ENCODE assay signal across 8 cellular contexts in genomic region chr7:726854-727103, GRCh38. TPM values are rescaled to one million over a fixed set of nuclear protein-coding genes. Genes with fewer than 3 reads are reported as not detected.
A peak's percentile ranks its signal among the peaks of the same experiment; 100 is the strongest.
DNase-seq lines count a peak whose midpoint lies in the region; ATAC-seq, FAIRE-seq and TF ChIP-seq lines count a peak whose summit lies in the region.

No MANE protein-coding gene starts in this region.

- peak overlapping the region in 1 of 2 donors; percentile 48 for H3K4me3 ChIP-seq in CD4-positive, alpha-beta memory T cell (ENCODE audit: low read length in 2 of 2)
- H3K4me3 ChIP-seq in HFF-Myc (replicated peaks; ENCODE audit: low read depth, low read length): peak overlapping the region; percentile 66
- peak overlapping the region; percentile 48 to 68 (median 65) for H3K4me3 ChIP-seq in keratinocyte (ENCODE audit: control insufficient read depth in 2 of 3, extremely low read depth in 1 of 3, insufficient read depth in 2 of 3, low read depth in 1 of 3, low read length in 3 of 3)
- H3K4me3 ChIP-seq in urinary bladder (ENCODE audit: low read depth, low read length): peak overlapping the region; percentile 99

- FAIRE-seq in keratinocyte (lab: Jason Lieb, UNC): no peak

- DNase-seq in CD4-positive, alpha-beta memory T cell: no peak
- no peak for DNase-seq in HFF-Myc (ENCODE audit: extremely low read depth, low read depth)
- no peak for DNase-seq in activated B cell treated with CpG ODN at 0.5 μM for 24 hours
- DNase-seq in keratinocyte (ENCODE audit: low read depth, low spot score): no peak
- no peak for DNase-seq in central memory CD4-positive, alpha-beta T cell
- no peak for DNase-seq in activated T-cell treated with anti-CD3 and anti-CD28 coated beads, Interleukin-2, amount 50 U/mL, for 24 hours

- CTCF ChIA-PET in CD4-positive, alpha-beta memory T cell (lab: Charles Lee; ENCODE audit: partially characterized antibody): no interaction called here
- CTCF ChIA-PET in activated B cell treated with CpG ODN at 0.5 μM for 24 hours (lab: Charles Lee): no interaction called here

- peaks cover 2% of the 10 kb centered on the region for H4K20me1 ChIP-seq in keratinocyte (ENCODE audit: control insufficient read depth, extremely low read depth, insufficient read depth, low read length)

- H3K36me3 ChIP-seq in CD4-positive, alpha-beta memory T cell (ENCODE audit: insufficient read depth, low read length): peaks cover 6% of the 10 kb centered on the region
- H3K36me3 ChIP-seq in keratinocyte (ENCODE audit: control insufficient read depth in 2 of 2, extremely low read depth in 1 of 2, insufficient read depth in 2 of 2, low read length in 2 of 2) (peaks cover 10 to 19% of the 10 kb centered on the region in 2 experiments), urinary bladder (ENCODE audit: insufficient read depth) (no peaks in the 10 kb centered on the region)

- peaks cover 0 to 6% (median 0%) of the 10 kb centered on the region in 8 donors for H3K9me3 Mint-ChIP-seq in CD4-positive, alpha-beta memory T cell
- H3K9me3 Mint-ChIP-seq in activated B cell treated with CpG ODN at 0.5 μM for 24 hours: peaks cover 1% of the 10 kb centered on the region
- peaks cover 8% of the 10 kb centered on the region for H3K9me3 Mint-ChIP-seq in activated T-cell treated with anti-CD3 and anti-CD28 coated beads, Interleukin-2, amount 50 U/mL, for 24 hours

- H3K4me3 Mint-ChIP-seq in CD4-positive, alpha-beta memory T cell: no peak overlapping the region
- H3K4me3 Mint-ChIP-seq in activated B cell treated with CpG ODN at 0.5 μM for 24 hours: no peak overlapping the region
- no peak overlapping the region for H3K4me3 Mint-ChIP-seq in activated T-cell treated with anti-CD3 and anti-CD28 coated beads, Interleukin-2, amount 50 U/mL, for 24 hours

- peak overlapping the region; percentile 62 for H3K27ac ChIP-seq in CD4-positive, alpha-beta memory T cell (ENCODE audit: low read depth, low read length)
- H3K27ac ChIP-seq in keratinocyte (ENCODE audit: control insufficient read depth, insufficient read depth, low read length) (no peak overlapping the region), urinary bladder (ENCODE audit: low read depth) (no peak overlapping the region)

- ATAC-seq in activated B cell treated with CpG ODN at 0.5 μM for 24 hours (ENCODE audit: low read depth): peak; percentile 32
- no peak for ATAC-seq in GM18519 (IDR thresholded peaks at IDR 0.05; ENCODE audit: low FRiP score, unreplicated experiment)

- POLR2A ChIA-PET in CD4-positive, alpha-beta memory T cell (lab: Charles Lee; ENCODE audit: partially characterized antibody): interaction anchor here (0.7 to 2.3 kb wide), 4 partner anchors 8 to 122 kb away, joined by 3 to 8 read pairs (median 3); no protein-coding TSS in a partner anchor
- POLR2A ChIA-PET in activated B cell treated with CpG ODN at 0.5 μM for 24 hours (lab: Charles Lee): interaction anchor here (0.6 to 2.0 kb wide), 3 partner anchors 23 to 125 kb away, joined by 4 to 6 read pairs (median 5); no protein-coding TSS in a partner anchor

- intact Hi-C loops in CD4-positive, alpha-beta memory T cell (cut with micrococcal nuclease): loop anchor here (1.0 to 5.0 kb wide), 4 partner anchors 109 to 578 kb away; partner anchors contain the start of gene GET4
- intact Hi-C loops in activated B cell treated with CpG ODN at 0.5 μM for 24 hours (cut with micrococcal nuclease): loop anchor here (1.0 to 5.0 kb wide), 6 partner anchors 86 to 404 kb away; partner anchors contain the start of gene GET4

- H3K27me3 ChIP-seq in CD4-positive, alpha-beta memory T cell (ENCODE audit: insufficient read depth, low read length): no peaks in the 10 kb centered on the region
- H3K27me3 ChIP-seq in keratinocyte (ENCODE audit: control insufficient read depth, extremely low read depth, insufficient read depth, low read length): no peaks in the 10 kb centered on the region

- no peak overlapping the region for H3K27ac Mint-ChIP-seq in CD4-positive, alpha-beta memory T cell
- no peak overlapping the region for H3K27ac Mint-ChIP-seq in activated B cell treated with CpG ODN at 0.5 μM for 24 hours
- no peak overlapping the region for H3K27ac Mint-ChIP-seq in activated T-cell treated with anti-CD3 and anti-CD28 coated beads, Interleukin-2, amount 50 U/mL, for 24 hours

- H3K9me3 ChIP-seq in CD4-positive, alpha-beta memory T cell (ENCODE audit: control insufficient read depth in 1 of 2, low read length in 2 of 2): no peaks in the 10 kb centered on the region
- peaks cover 4% of the 10 kb centered on the region for H3K9me3 ChIP-seq in keratinocyte (ENCODE audit: control insufficient read depth, low read depth, low read length)

- H2AFZ ChIP-seq in keratinocyte (ENCODE audit: control insufficient read depth, low read length): no peak overlapping the region

- no peak for TF ChIP-seq CTCF in HFF-Myc (IDR thresholded peaks at IDR 0.05; ENCODE audit: low read depth, low read length, missing control alignments)
- TF ChIP-seq CTCF in activated B cell treated with CpG ODN at 0.5 μM for 24 hours (IDR thresholded peaks at IDR 0.05): no peak
- TF ChIP-seq CTCF in keratinocyte (optimal IDR thresholded peaks at IDR 0.05 in 1 of 3, IDR thresholded peaks at IDR 0.05 in 1 of 3, conservative IDR thresholded peaks at IDR 0.05 in 1 of 3; ENCODE audit: extremely low read depth in 1 of 3, insufficient read depth in 2 of 3, low read length in 3 of 3): no peak

- peak overlapping the region; percentile 68 for H3K9ac ChIP-seq in keratinocyte (ENCODE audit: control insufficient read depth, extremely low read depth, insufficient read depth, low read length)

- dilution Hi-C loops in keratinocyte (cut with MboI; ENCODE audit: extremely low pct_ligation_motif_present, low sequenced_read_pairs): no loop called here

- H3K4me2 ChIP-seq in keratinocyte (ENCODE audit: control insufficient read depth, extremely low read depth, insufficient read depth, low read depth, low read length): peak overlapping the region; percentile 8

- peaks cover 28% of the 10 kb centered on the region for H3K79me2 ChIP-seq in keratinocyte (ENCODE audit: control insufficient read depth, insufficient read depth, low read length)

- H3K36me3 Mint-ChIP-seq in CD4-positive, alpha-beta memory T cell: peaks cover 17 to 26% of the 10 kb centered on the region in 2 donors
- peaks cover 27% of the 10 kb centered on the region for H3K36me3 Mint-ChIP-seq in activated B cell treated with CpG ODN at 0.5 μM for 24 hours (ENCODE audit: low read depth)
- peaks cover 72% of the 10 kb centered on the region for H3K36me3 Mint-ChIP-seq in activated T-cell treated with anti-CD3 and anti-CD28 coated beads, Interleukin-2, amount 50 U/mL, for 24 hours (ENCODE audit: low read depth)

- H3K4me1 Mint-ChIP-seq in CD4-positive, alpha-beta memory T cell: peaks cover 17 to 29% (median 20%) of the 10 kb centered on the region in 4 donors
- peaks cover 22% of the 10 kb centered on the region for H3K4me1 Mint-ChIP-seq in activated B cell treated with CpG ODN at 0.5 μM for 24 hours
- H3K4me1 Mint-ChIP-seq in activated T-cell treated with anti-CD3 and anti-CD28 coated beads, Interleukin-2, amount 50 U/mL, for 24 hours (ENCODE audit: low read depth): peaks cover 39% of the 10 kb centered on the region

- no peaks in the 10 kb centered on the region for H3K9me1 ChIP-seq in keratinocyte (ENCODE audit: control insufficient read depth, extremely low read depth, insufficient read depth, low read length)

- under 1% methylated on average over 39 of the region's 39 CpGs for WGBS in urinary bladder

- H3K4me1 ChIP-seq in CD4-positive, alpha-beta memory T cell (ENCODE audit: insufficient read depth, low read length): peaks cover 17% of the 10 kb centered on the region
- H3K4me1 ChIP-seq in keratinocyte (ENCODE audit: control insufficient read depth, extremely low read depth, insufficient read depth, low read length): peaks cover 18% of the 10 kb centered on the region
- H3K4me1 ChIP-seq in urinary bladder (ENCODE audit: insufficient read depth): no peaks in the 10 kb centered on the region

- H3K27me3 Mint-ChIP-seq in CD4-positive, alpha-beta memory T cell: no peaks in the 10 kb centered on the region
- no peaks in the 10 kb centered on the region for H3K27me3 Mint-ChIP-seq in activated B cell treated with CpG ODN at 0.5 μM for 24 hours
- no peaks in the 10 kb centered on the region for H3K27me3 Mint-ChIP-seq in activated T-cell treated with anti-CD3 and anti-CD28 coated beads, Interleukin-2, amount 50 U/mL, for 24 hours

RNA-seq across cellular contexts. Expression of gene DNAAF5, which starts 0.3 kb away (rescaled TPM):
- 10 to 100 TPM; 15.9 to 19.4 TPM for total RNA-seq in CD4-positive, alpha-beta memory T cell
- 1 to 10 TPM; 1.7 to 4.7 TPM for polyA plus RNA-seq in CD4-positive, alpha-beta memory T cell
- total RNA-seq in activated B cell treated with CpG ODN at 0.5 μM for 24 hours: 23.5 and 25.9 TPM in 2 replicates
- polyA plus RNA-seq in keratinocyte: 10.1 to 33.5 TPM (median 16.3 TPM) in 3 replicates
- 9.7 TPM for polyA plus RNA-seq in keratinocyte (2011; ENCODE audit: low read depth)
- polyA plus RNA-seq in keratinocyte (2011; cell fraction: cytosol; rRNA removed): 16.6 and 30.9 TPM in 2 replicates
- polyA plus RNA-seq in keratinocyte (2011; cell fraction: nucleus; rRNA removed): 26.2 and 40.3 TPM in 2 replicates
- polyA plus RNA-seq in keratinocyte (2012; ENCODE audit: low replicate concordance): 10.4 and 29.6 TPM in 2 replicates
- polyA minus RNA-seq in keratinocyte: 18.5 to 56.8 TPM (median 25.8 TPM) in 3 replicates
- polyA minus RNA-seq in keratinocyte (2011; cell fraction: cytosol; rRNA and poly(A)+ RNA removed): 50.3 TPM
- 33.9 and 34.2 TPM in 2 replicates for polyA minus RNA-seq in keratinocyte (2011; cell fraction: nucleus; rRNA and poly(A)+ RNA removed)
- 10.6 TPM for total RNA-seq in urinary bladder
- polyA plus RNA-seq in urinary bladder: 20.9 TPM

RNA-seq across cellular contexts. Expression of gene PRKAR1B, which starts 0.3 kb away (rescaled TPM):
- 10 to 100 TPM; 15.1 to 16.6 TPM for total RNA-seq in CD4-positive, alpha-beta memory T cell
- polyA plus RNA-seq in CD4-positive, alpha-beta memory T cell: 10 to 100 TPM in 1 of 2 donors, 1 to 10 TPM in 1; 6.5 to 12.4 TPM
- total RNA-seq in activated B cell treated with CpG ODN at 0.5 μM for 24 hours: 17.2 and 17.5 TPM in 2 replicates
- 10.2 to 14.2 TPM (median 10.8 TPM) in 3 replicates for polyA plus RNA-seq in keratinocyte
- 8.5 TPM for polyA plus RNA-seq in keratinocyte (2011; ENCODE audit: low read depth)
- polyA plus RNA-seq in keratinocyte (2011; cell fraction: cytosol; rRNA removed): 9.9 and 17.7 TPM in 2 replicates
- 14.7 and 17.8 TPM in 2 replicates for polyA plus RNA-seq in keratinocyte (2011; cell fraction: nucleus; rRNA removed)
- polyA plus RNA-seq in keratinocyte (2012; ENCODE audit: low replicate concordance): 5.8 and 23.3 TPM in 2 replicates
- 10.0 to 30.0 TPM (median 25.4 TPM) in 3 replicates for polyA minus RNA-seq in keratinocyte
- polyA minus RNA-seq in keratinocyte (2011; cell fraction: cytosol; rRNA and poly(A)+ RNA removed): 24.4 TPM
- 8.1 and 15.0 TPM in 2 replicates for polyA minus RNA-seq in keratinocyte (2011; cell fraction: nucleus; rRNA and poly(A)+ RNA removed)
- 12.3 TPM for total RNA-seq in urinary bladder
- polyA plus RNA-seq in urinary bladder: 13.7 TPM
